21 cellular contexts compared by ENCODE assay signal in the genomic region with DNA sequence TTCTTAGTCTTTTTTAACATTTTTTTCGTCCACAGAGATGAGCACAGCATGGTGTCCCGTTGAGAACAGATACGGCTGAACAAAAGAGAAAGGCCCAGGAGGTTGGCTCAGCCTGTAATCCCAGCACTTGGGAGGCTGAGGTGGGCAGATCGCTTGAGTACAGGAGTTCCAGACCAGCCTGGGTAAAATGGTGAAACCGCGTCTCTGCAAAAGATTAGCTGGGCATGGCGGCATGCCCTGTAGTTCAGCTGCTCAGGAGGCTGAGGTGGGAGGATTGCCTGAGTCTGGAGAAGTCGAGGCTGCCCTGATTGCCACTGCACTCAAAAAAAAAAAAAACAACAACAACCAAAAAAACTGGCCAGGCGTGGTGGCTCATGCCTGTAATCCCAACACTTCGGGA. TPM values are rescaled to one million over a fixed set of nuclear protein-coding genes. Genes with fewer than 3 reads are reported as not detected.
DNase-seq lines count a peak whose midpoint lies in the region; ATAC-seq and TF ChIP-seq lines count a peak whose summit lies in the region.
"Had no signal": no experiment of that assay in that cellular context is flagged by ENCODE, and none has a peak within 500 bp of the region (broad histone marks: within the 10 kb centered on the region; RNA-seq: fewer than 3 reads in every experiment).

No MANE protein-coding gene starts in this region.

- TF ChIP-seq POLR2A in testis (IDR thresholded peaks at IDR 0.05) (no peak), thyroid gland (IDR thresholded peaks at IDR 0.05) (no peak)

- no peak overlapping the region for H3K4me3 Mint-ChIP-seq in activated naive CD8-positive, alpha-beta T cell treated with anti-CD3 and anti-CD28 coated beads, Interleukin-2, amount 10 ng/mL, durations not matched to agents 7 days and 5 days
- no peak overlapping the region for H3K4me3 Mint-ChIP-seq in activated naive CD8-positive, alpha-beta T cell treated with anti-CD3 and anti-CD28 coated beads, Interleukin-2, amount 50 U/mL, for 24 hours
- H3K4me3 Mint-ChIP-seq: HFFc6 had no signal

- H3K4me1 Mint-ChIP-seq in activated naive CD8-positive, alpha-beta T cell treated with anti-CD3 and anti-CD28 coated beads, Interleukin-2, amount 10 ng/mL, durations not matched to agents 7 days and 5 days, result peaks cover 15% of the 10 kb centered on the region
- H3K4me1 Mint-ChIP-seq in activated naive CD8-positive, alpha-beta T cell treated with anti-CD3 and anti-CD28 coated beads, Interleukin-2, amount 50 U/mL, for 24 hours, result peaks cover 16% of the 10 kb centered on the region

- no peaks in the 10 kb centered on the region for H3K27me3 ChIP-seq in dorsolateral prefrontal cortex
- no peaks in the 10 kb centered on the region for H3K27me3 ChIP-seq in testis
- no peaks in the 10 kb centered on the region for H3K27me3 ChIP-seq in thyroid gland

- peak; percentile 14 for DNase-seq in activated naive CD8-positive, alpha-beta T cell treated with anti-CD3 and anti-CD28 coated beads, Interleukin-2, amount 10 ng/mL, durations not matched to agents 7 days and 5 days
- DNase-seq in activated naive CD8-positive, alpha-beta T cell treated with anti-CD3 and anti-CD28 coated beads, Interleukin-2, amount 50 U/mL, for 24 hours, result no peak
- peak in 6 of 10 donors; percentile 4 to 23 (median 16) for DNase-seq in dorsolateral prefrontal cortex
- DNase-seq in mesenteric fat pad (ENCODE audit: low spot score), result peak; percentile 65
- peak; percentile 10 for DNase-seq in testis
- no peak for DNase-seq in thyroid gland
- DNase-seq: C1 segment of cervical spinal cord, DMS 273 treated with DMSO at 0.1 percent for 48 hours, GF-D8, HFFc6, KG1, NCI-H1092, NCI-H146, NCI-H2081, NCI-H510A, NCI-H82, PC-3 had no signal

- no peaks in the 10 kb centered on the region for H3K27me3 Mint-ChIP-seq in activated naive CD8-positive, alpha-beta T cell treated with anti-CD3 and anti-CD28 coated beads, Interleukin-2, amount 10 ng/mL, durations not matched to agents 7 days and 5 days
- no peaks in the 10 kb centered on the region for H3K27me3 Mint-ChIP-seq in activated naive CD8-positive, alpha-beta T cell treated with anti-CD3 and anti-CD28 coated beads, Interleukin-2, amount 50 U/mL, for 24 hours

- intact Hi-C loops in dorsolateral prefrontal cortex (cut with DNase I) (loop anchor here (10.0 kb wide), 2 partner anchors 141 to 1069 kb away; a partner anchor contains a TSS), testis (cut with DNase I; ENCODE audit: low total_unique reads) (no loop called here), thyroid gland (cut with DNase I) (no loop called here)

- H3K27ac ChIP-seq in dorsolateral prefrontal cortex (no peak overlapping the region), testis (no peak overlapping the region), thyroid gland (no peak overlapping the region)
- H3K27ac ChIP-seq: RWPE1 had no signal

- no peak for TF ChIP-seq CTCF in dorsolateral prefrontal cortex (IDR thresholded peaks at IDR 0.05 in 54 of 56, conservative IDR thresholded peaks at IDR 0.05 in 2 of 56; ENCODE audit: low read depth in 1 of 56, partially characterized antibody in 56 of 56)
- TF ChIP-seq CTCF in testis (IDR thresholded peaks at IDR 0.05), result no peak
- no peak for TF ChIP-seq CTCF in thyroid gland (IDR thresholded peaks at IDR 0.05)

- no peaks in the 10 kb centered on the region for H3K36me3 ChIP-seq in testis (ENCODE audit: low read depth, missing control alignments)
- peaks cover 0 to 9% of the 10 kb centered on the region in 2 donors for H3K36me3 ChIP-seq in thyroid gland

- H3K4me1 ChIP-seq in testis, result no peaks in the 10 kb centered on the region
- peaks cover 0 to 5% of the 10 kb centered on the region in 2 donors for H3K4me1 ChIP-seq in thyroid gland

- H3K9me3 Mint-ChIP-seq in activated naive CD8-positive, alpha-beta T cell treated with anti-CD3 and anti-CD28 coated beads, Interleukin-2, amount 10 ng/mL, durations not matched to agents 7 days and 5 days, result no peaks in the 10 kb centered on the region
- no peaks in the 10 kb centered on the region for H3K9me3 Mint-ChIP-seq in activated naive CD8-positive, alpha-beta T cell treated with anti-CD3 and anti-CD28 coated beads, Interleukin-2, amount 50 U/mL, for 24 hours
- H3K9me3 Mint-ChIP-seq: HFFc6 had no signal

- no peak for ATAC-seq in activated naive CD8-positive, alpha-beta T cell treated with anti-CD3 and anti-CD28 coated beads, Interleukin-2, amount 10 ng/mL, durations not matched to agents 7 days and 5 days (ENCODE audit: low read depth)
- no peak for ATAC-seq in activated naive CD8-positive, alpha-beta T cell treated with anti-CD3 and anti-CD28 coated beads, Interleukin-2, amount 50 U/mL, for 24 hours
- no peak for ATAC-seq in GM18870 (IDR thresholded peaks at IDR 0.05; ENCODE audit: unreplicated experiment)
- ATAC-seq in GM19463 (IDR thresholded peaks at IDR 0.05; ENCODE audit: unreplicated experiment), result no peak
- ATAC-seq: HepG2, PC-3 had no signal

- POLR2A ChIA-PET in activated naive CD8-positive, alpha-beta T cell treated with anti-CD3 and anti-CD28 coated beads, Interleukin-2, amount 10 ng/mL, durations not matched to agents 7 days and 5 days (lab: Charles Lee), result no interaction called here

- peaks cover 8% of the 10 kb centered on the region for H3K36me3 Mint-ChIP-seq in activated naive CD8-positive, alpha-beta T cell treated with anti-CD3 and anti-CD28 coated beads, Interleukin-2, amount 10 ng/mL, durations not matched to agents 7 days and 5 days
- peaks cover 42% of the 10 kb centered on the region for H3K36me3 Mint-ChIP-seq in activated naive CD8-positive, alpha-beta T cell treated with anti-CD3 and anti-CD28 coated beads, Interleukin-2, amount 50 U/mL, for 24 hours (ENCODE audit: low read depth)

- H3K4me3 ChIP-seq in dorsolateral prefrontal cortex (no peak overlapping the region), testis (no peak overlapping the region), thyroid gland (replicated peaks in 1 of 3) (no peak overlapping the region)

- H3K27ac Mint-ChIP-seq in activated naive CD8-positive, alpha-beta T cell treated with anti-CD3 and anti-CD28 coated beads, Interleukin-2, amount 10 ng/mL, durations not matched to agents 7 days and 5 days, result no peak overlapping the region
- no peak overlapping the region for H3K27ac Mint-ChIP-seq in activated naive CD8-positive, alpha-beta T cell treated with anti-CD3 and anti-CD28 coated beads, Interleukin-2, amount 50 U/mL, for 24 hours
- H3K27ac Mint-ChIP-seq: HFFc6 had no signal

- WGBS in testis, 2 donors, result 95 to 97% methylated on average over 10 of the region's 10 CpGs
- 93 to 94% methylated on average over 10 of the region's 10 CpGs for WGBS in thyroid gland, 2 donors

- no peaks in the 10 kb centered on the region for H3K9me3 ChIP-seq in testis
- no peaks in the 10 kb centered on the region for H3K9me3 ChIP-seq in thyroid gland

RNA-seq across cellular contexts. Expression of a gene that starts 5.9 kb away (rescaled TPM):
- 10 to 100 TPM; 66.7 to 70.2 TPM for total RNA-seq in activated naive CD8-positive, alpha-beta T cell treated with anti-CD3 and anti-CD28 coated beads, Interleukin-2, amount 10 ng/mL, durations not matched to agents 7 days and 5 days
- total RNA-seq in dorsolateral prefrontal cortex (10 to 100 TPM; 52.1 to 79.5 (median 64.6) TPM), mesenteric fat pad (43.2 TPM), testis (10 to 100 TPM; 69.4 to 83.0 TPM), thyroid gland (10 to 100 TPM; 22.1 to 51.8 (median 25.4) TPM)
- polyA plus RNA-seq in testis (ENCODE audit: insufficient read depth, low read depth, low replicate concordance), result 44.2 TPM

RNA-seq across cellular contexts. Expression of a gene that starts 14.8 kb away (rescaled TPM):
- 10 to 100 TPM; 45.3 to 48.6 TPM for total RNA-seq in activated naive CD8-positive, alpha-beta T cell treated with anti-CD3 and anti-CD28 coated beads, Interleukin-2, amount 10 ng/mL, durations not matched to agents 7 days and 5 days
- total RNA-seq in dorsolateral prefrontal cortex (10 to 100 TPM; 14.3 to 37.0 (median 24.2) TPM), mesenteric fat pad (38.1 TPM), testis (10 to 100 TPM; 25.2 to 26.0 TPM), thyroid gland (10 to 100 TPM; 10.9 to 23.6 (median 16.4) TPM)
- polyA plus RNA-seq in testis (ENCODE audit: insufficient read depth, low read depth, low replicate concordance), result 16.9 TPM

RNA-seq across cellular contexts. Expression of a gene that starts 49.5 kb away (rescaled TPM):
- total RNA-seq in activated naive CD8-positive, alpha-beta T cell treated with anti-CD3 and anti-CD28 coated beads, Interleukin-2, amount 10 ng/mL, durations not matched to agents 7 days and 5 days, result 10 to 100 TPM; 32.6 to 33.2 TPM
- total RNA-seq in dorsolateral prefrontal cortex, result 100 to 1,000 TPM in 53 of 120 experiments, 10 to 100 TPM in 67; 43.7 to 169 (median 98.4) TPM
- 19.4 TPM for total RNA-seq in mesenteric fat pad
- 10 to 100 TPM; 49.9 to 53.5 TPM for total RNA-seq in testis
- polyA plus RNA-seq in testis (ENCODE audit: insufficient read depth, low read depth, low replicate concordance), result 29.2 TPM
- total RNA-seq in thyroid gland, result 10 to 100 TPM; 21.1 to 27.7 (median 21.7) TPM

Comparison
In these comparisons a context has a peak if more than half of its experiments do, and no peak if none do; other contexts are left out.
1. DNase-seq: peak in activated naive CD8-positive, alpha-beta T cell treated with anti-CD3 and anti-CD28 coated beads, Interleukin-2, amount 10 ng/mL, durations not matched to agents 7 days and 5 days (single experiment), dorsolateral prefrontal cortex (6 of 10), mesenteric fat pad (single experiment) and testis (single experiment); none in activated naive CD8-positive, alpha-beta T cell treated with anti-CD3 and anti-CD28 coated beads, Interleukin-2, amount 50 U/mL, for 24 hours (single experiment) and thyroid gland (0 of 2).
2. intact Hi-C loops: an anchor here in dorsolateral prefrontal cortex (10.0 kb wide); none called in testis and thyroid gland.